In the genomic region with DNA sequence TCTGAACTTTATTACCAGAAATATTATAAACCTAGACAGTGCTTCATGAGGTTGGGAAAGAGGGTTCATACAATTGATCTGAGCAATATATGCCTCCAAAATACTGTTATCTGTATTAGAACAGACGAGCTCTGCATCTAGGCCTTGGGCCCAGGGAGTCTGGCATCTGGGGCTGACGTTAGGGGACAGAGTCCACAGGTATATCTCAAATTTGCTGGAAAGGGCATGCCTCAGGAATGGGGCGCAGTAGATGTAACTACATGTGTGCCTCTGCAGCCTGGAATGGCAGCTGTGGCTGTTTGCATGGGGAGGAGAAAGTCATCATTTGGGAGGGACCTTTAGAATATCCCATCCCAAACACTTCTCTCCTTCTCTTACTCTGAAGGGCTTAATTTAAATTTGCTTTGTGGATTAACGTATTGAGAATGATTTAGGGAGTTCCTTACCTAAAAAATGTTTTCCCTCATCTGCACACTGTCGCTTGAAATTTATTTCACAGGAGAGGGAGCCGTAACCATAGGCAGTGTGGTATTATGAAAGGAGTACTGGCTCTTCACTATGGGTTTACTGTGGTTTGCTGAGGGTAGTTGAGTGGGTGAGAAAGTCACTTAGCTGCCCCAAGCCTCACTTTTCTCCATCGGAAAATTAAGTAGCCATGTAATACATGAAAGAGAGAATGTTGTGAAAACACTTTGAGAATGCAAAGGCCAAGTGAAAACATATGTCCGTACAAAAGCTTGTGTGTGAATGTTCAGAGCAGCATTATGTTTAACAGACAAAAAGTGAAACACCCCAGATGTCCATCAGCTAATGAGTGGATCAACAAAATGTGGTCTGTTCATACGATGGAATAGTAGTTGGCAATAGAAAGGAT, we compare ENCODE assay signal across 10 cellular contexts. TPM values are rescaled to one million over a fixed set of nuclear protein-coding genes. Genes with fewer than 3 reads are reported as not detected.
DNase-seq lines count a peak whose midpoint lies in the region; ATAC-seq, FAIRE-seq and TF ChIP-seq lines count a peak whose summit lies in the region.
"Had no signal": no experiment of that assay in that cellular context is flagged by ENCODE, and none has a peak within 500 bp of the region (broad histone marks: within the 10 kb centered on the region; RNA-seq: fewer than 3 reads in every experiment).

No MANE protein-coding gene starts in this region.

- peak; percentile 4 for FAIRE-seq in HepG2 (lab: Jason Lieb, UNC)

- H3K4me1 ChIP-seq in adipocyte (ENCODE audit: control insufficient read depth, insufficient read depth, low read length) (peaks cover 21% of the 10 kb centered on the region), HepG2 (ENCODE audit: insufficient read depth, low read length) (peaks cover 88% of the 10 kb centered on the region), breast epithelium (peaks cover 0 to 5% of the 10 kb centered on the region in 2 donors)

- peaks cover 53% of the 10 kb centered on the region for H4K20me1 ChIP-seq in HepG2 (ENCODE audit: insufficient read depth, low read length)

- no peaks in the 10 kb centered on the region for H3K27me3 Mint-ChIP-seq in activated T-cell treated with anti-CD3 and anti-CD28 coated beads, Interleukin-2, amount 50 U/mL, for 24 hours
- no peaks in the 10 kb centered on the region for H3K27me3 Mint-ChIP-seq in stimulated activated naive B cell treated with anti-CD40 and anti-IgM and Interleukin-4, amounts not matched to agents 10 μg/mL and 1 μg/mL and 100 μg/mL, for 72 hours

- H3K4me3 ChIP-seq in adipocyte (ENCODE audit: low read length): no peak overlapping the region
- no peak overlapping the region for H3K4me3 ChIP-seq in HepG2 (replicated peaks in 1 of 3; ENCODE audit: insufficient read depth in 1 of 3, low read depth in 2 of 3, low read length in 3 of 3)
- no peak overlapping the region for H3K4me3 ChIP-seq in breast epithelium

- DNase-seq in activated T-cell treated with anti-CD3 and anti-CD28 coated beads, Interleukin-2, amount 50 U/mL, for 24 hours: no peak
- DNase-seq in activated T-cell treated with anti-CD3 and anti-CD28 coated beads, Interleukin-2, amount 50 U/mL, for 1 hour: no peak
- DNase-seq in adipocyte (ENCODE audit: low read depth): peak; percentile 78
- DNase-seq in HepG2 (ENCODE audit: low spot score): no peak
- DNase-seq in stimulated activated naive B cell treated with anti-CD40 and anti-IgM and Interleukin-4, amounts not matched to agents 10 μg/mL and 1 μg/mL and 100 μg/mL, for 72 hours: no peak
- DNase-seq in breast epithelium (ENCODE audit: low spot score in 2 of 2): no peak
- no peak for DNase-seq in GM20000 (ENCODE audit: low spot score)
- DNase-seq: anterior cingulate cortex, NCI-H2081 had no signal

- H3K9me3 Mint-ChIP-seq in activated T-cell treated with anti-CD3 and anti-CD28 coated beads, Interleukin-2, amount 50 U/mL, for 24 hours: no peaks in the 10 kb centered on the region
- H3K9me3 Mint-ChIP-seq in stimulated activated naive B cell treated with anti-CD40 and anti-IgM and Interleukin-4, amounts not matched to agents 10 μg/mL and 1 μg/mL and 100 μg/mL, for 72 hours: no peaks in the 10 kb centered on the region

- H3K27me3 ChIP-seq in adipocyte (replicated peaks; ENCODE audit: control insufficient read depth, insufficient read depth, low read length): no peaks in the 10 kb centered on the region
- no peaks in the 10 kb centered on the region; a peak in 1 of 5 replicates for H3K27me3 ChIP-seq in HepG2 (ENCODE audit: control insufficient read depth in 1 of 2, insufficient read depth in 2 of 2, low read length in 2 of 2)
- H3K27me3 ChIP-seq in breast epithelium: no peaks in the 10 kb centered on the region

- H3K79me2 ChIP-seq in HepG2 (ENCODE audit: insufficient read depth, low read length): peaks cover 92% of the 10 kb centered on the region

- TF ChIP-seq POLR2A in HepG2 (IDR thresholded peaks at IDR 0.05; ENCODE audit: insufficient read depth in 1 of 2, low read depth in 2 of 2, low read length in 2 of 2): no peak
- no peak for TF ChIP-seq POLR2A in breast epithelium (IDR thresholded peaks at IDR 0.05)

- H3K9ac ChIP-seq in adipocyte (ENCODE audit: low read length) (no peak overlapping the region), HepG2 (ENCODE audit: insufficient read depth, low read depth, low read length) (no peak overlapping the region)

- ATAC-seq in HepG2 (peak; percentile 43), GM18861 (IDR thresholded peaks at IDR 0.05; ENCODE audit: unreplicated experiment) (no peak)
- ATAC-seq in stimulated activated naive B cell treated with anti-CD40 and anti-IgM and Interleukin-4, amounts not matched to agents 10 μg/mL and 1 μg/mL and 100 μg/mL, for 72 hours (replicated peaks): no peak

- peaks cover 84% of the 10 kb centered on the region for H3K4me1 Mint-ChIP-seq in activated T-cell treated with anti-CD3 and anti-CD28 coated beads, Interleukin-2, amount 50 U/mL, for 24 hours (ENCODE audit: low read depth)
- peaks cover 47 to 95% of the 10 kb centered on the region in 2 donors for H3K4me1 Mint-ChIP-seq in stimulated activated naive B cell treated with anti-CD40 and anti-IgM and Interleukin-4, amounts not matched to agents 10 μg/mL and 1 μg/mL and 100 μg/mL, for 72 hours

- peak overlapping the region; percentile 66 for H3K27ac Mint-ChIP-seq in activated T-cell treated with anti-CD3 and anti-CD28 coated beads, Interleukin-2, amount 50 U/mL, for 24 hours
- H3K27ac Mint-ChIP-seq in stimulated activated naive B cell treated with anti-CD40 and anti-IgM and Interleukin-4, amounts not matched to agents 10 μg/mL and 1 μg/mL and 100 μg/mL, for 72 hours: no peak overlapping the region

- H3K4me2 ChIP-seq in HepG2 (ENCODE audit: low read depth, low read length): 0 out of 2 replicates have a peak overlapping the region, but pooled peaks have one; percentile 21

- TF ChIP-seq RAD21 in HepG2 (CRISPR knock-in tag; IDR thresholded peaks at IDR 0.05): no peak

- H3K4me3 Mint-ChIP-seq in activated T-cell treated with anti-CD3 and anti-CD28 coated beads, Interleukin-2, amount 50 U/mL, for 24 hours: no peak overlapping the region
- peak overlapping the region; percentile 33 to 39 for H3K4me3 Mint-ChIP-seq in stimulated activated naive B cell treated with anti-CD40 and anti-IgM and Interleukin-4, amounts not matched to agents 10 μg/mL and 1 μg/mL and 100 μg/mL, for 72 hours

- CTCF ChIA-PET in HepG2 (lab: Yijun Ruan, JAX; ENCODE audit: low intra/inter-chr PET ratio, low total read pairs): no interaction called here

- POLR2A ChIA-PET in HepG2 (lab: Yijun Ruan, JAX): no interaction called here

- TF ChIP-seq EP300 in HepG2 (IDR thresholded peaks at IDR 0.05; ENCODE audit: low read depth in 2 of 2, low read length in 2 of 2) (no peak), HepG2 (CRISPR knock-in tag; IDR thresholded peaks at IDR 0.05; ENCODE audit: borderline replicate concordance) (no peak)

- H3K27ac ChIP-seq in HepG2 (ENCODE audit: extremely low read length, insufficient read depth, low read length): no peak overlapping the region
- no peak overlapping the region for H3K27ac ChIP-seq in breast epithelium

- H2AFZ ChIP-seq in HepG2 (ENCODE audit: low read length): no peak overlapping the region

- in situ Hi-C loops in HepG2 (cut with HindIII; ENCODE audit: extremely low pct_ligation_motif_present, low pct_unique_long_range_greater_than_20kb): no loop called here

- BruUV-seq in HepG2 (replicated peaks; lab: Mats Ljungman, UMichigan): no TSS peak

- TF ChIP-seq CTCF in HepG2 (CRISPR knock-in tag; IDR thresholded peaks at IDR 0.05): no peak
- no peak for TF ChIP-seq CTCF in breast epithelium (IDR thresholded peaks at IDR 0.05)
- no peak for TF ChIP-seq CTCF in GM20000 (IDR thresholded peaks at IDR 0.05; ENCODE audit: extremely low read depth, missing control alignments)

- peaks cover 22% of the 10 kb centered on the region for H3K36me3 Mint-ChIP-seq in activated T-cell treated with anti-CD3 and anti-CD28 coated beads, Interleukin-2, amount 50 U/mL, for 24 hours (ENCODE audit: low read depth)
- peaks cover 5 to 21% of the 10 kb centered on the region in 2 donors for H3K36me3 Mint-ChIP-seq in stimulated activated naive B cell treated with anti-CD40 and anti-IgM and Interleukin-4, amounts not matched to agents 10 μg/mL and 1 μg/mL and 100 μg/mL, for 72 hours

- intact Hi-C loops in HepG2 (cut with micrococcal nuclease; ENCODE audit: unreplicated experiment) (no loop called here), breast epithelium (cut with DNase I; ENCODE audit: low total_unique reads) (no loop called here)

- H3K9me3 ChIP-seq in adipocyte (ENCODE audit: control insufficient read depth, low read length) (no peaks in the 10 kb centered on the region), HepG2 (ENCODE audit: low read length) (no peaks in the 10 kb centered on the region), breast epithelium (no peaks in the 10 kb centered on the region)

- peaks cover 13% of the 10 kb centered on the region for H3K36me3 ChIP-seq in adipocyte (ENCODE audit: control insufficient read depth, insufficient read depth, low read length, severe bottlenecking)
- H3K36me3 ChIP-seq in HepG2 (replicated peaks in 1 of 2; ENCODE audit: control insufficient read depth in 1 of 2, insufficient read depth in 2 of 2, low read length in 2 of 2): peaks cover 0 to 11% of the 10 kb centered on the region in 2 experiments; a peak in 2 of 5 replicates
- H3K36me3 ChIP-seq in breast epithelium: no peaks in the 10 kb centered on the region

- 60% methylated on average over 9 of the region's 9 CpGs for WGBS in HepG2 (ENCODE audit: low lambda C conversion rate)

RNA-seq across cellular contexts. Expression of a gene that starts 5.9 kb away (rescaled TPM):
- total RNA-seq in HepG2 (2016; rRNA removed; fragmentation: Illumina TruSeq; extraction: Trizol) (122 and 133 TPM in 2 replicates), breast epithelium (100 to 1,000 TPM; 161 to 193 (median 181) TPM)
- total RNA-seq in HepG2 (2016; cell fraction: cytosol; rRNA removed; fragmentation: Illumina TruSeq; extraction: Trizol; ENCODE audit: low read depth): 25.1 and 28.0 TPM in 2 replicates
- total RNA-seq in HepG2 (2016; cell fraction: insoluble cytoplasmic fraction; rRNA removed; fragmentation: Illumina TruSeq; extraction: Trizol): 104 and 117 TPM in 2 replicates
- 56.9 and 59.3 TPM in 2 replicates for total RNA-seq in HepG2 (2016; cell fraction: membrane; rRNA removed; fragmentation: Illumina TruSeq; extraction: Trizol)
- total RNA-seq in HepG2 (2016; cell fraction: nucleus; rRNA removed; fragmentation: Illumina TruSeq; extraction: Trizol): 109 and 119 TPM in 2 replicates
- polyA plus RNA-seq in HepG2 (2011; rRNA removed): 73.9 and 76.3 TPM in 2 replicates
- polyA plus RNA-seq in HepG2 (2011; cell fraction: cytosol; rRNA removed): 48.1 and 66.3 TPM in 2 replicates
- 210 and 221 TPM in 2 replicates for polyA plus RNA-seq in HepG2 (2011; cell fraction: nucleus; rRNA removed)
- 70.7 and 77.6 TPM in 2 replicates for polyA plus RNA-seq in HepG2 (2012)
- polyA plus RNA-seq in HepG2 (2016; cell fraction: cytosol; fragmentation: Illumina TruSeq; extraction: Trizol; ENCODE audit: low read depth): 11.6 and 13.4 TPM in 2 replicates
- polyA plus RNA-seq in HepG2 (2016; cell fraction: insoluble cytoplasmic fraction; fragmentation: Illumina TruSeq; extraction: Trizol; ENCODE audit: low read depth): 90.6 and 120 TPM in 2 replicates
- polyA plus RNA-seq in HepG2 (2016; cell fraction: membrane; fragmentation: Illumina TruSeq; extraction: Trizol; ENCODE audit: low read depth): 40.3 and 41.9 TPM in 2 replicates
- 163 and 167 TPM in 2 replicates for polyA plus RNA-seq in HepG2 (2016; cell fraction: nucleus; fragmentation: Illumina TruSeq; extraction: Trizol; ENCODE audit: insufficient read depth, low read depth)
- 28.2 and 90.0 TPM in 2 replicates for polyA minus RNA-seq in HepG2 (2011; rRNA and poly(A)+ RNA removed; ENCODE audit: low replicate concordance)
- polyA minus RNA-seq in HepG2 (2011; cell fraction: cytosol; rRNA and poly(A)+ RNA removed): 43.0 and 48.4 TPM in 2 replicates
- polyA minus RNA-seq in HepG2 (2011; cell fraction: nucleus; rRNA and poly(A)+ RNA removed): 99.5 and 109 TPM in 2 replicates

RNA-seq across cellular contexts. Expression of a gene that starts 56.6 kb away (rescaled TPM):
- 7.0 and 16.9 TPM in 2 replicates for total RNA-seq in HepG2 (2016; rRNA removed; fragmentation: Illumina TruSeq; extraction: Trizol)
- 8.3 and 8.9 TPM in 2 replicates for total RNA-seq in HepG2 (2016; cell fraction: cytosol; rRNA removed; fragmentation: Illumina TruSeq; extraction: Trizol; ENCODE audit: low read depth)
- 6.0 and 17.5 TPM in 2 replicates for total RNA-seq in HepG2 (2016; cell fraction: insoluble cytoplasmic fraction; rRNA removed; fragmentation: Illumina TruSeq; extraction: Trizol)
- 10.1 and 13.2 TPM in 2 replicates for total RNA-seq in HepG2 (2016; cell fraction: membrane; rRNA removed; fragmentation: Illumina TruSeq; extraction: Trizol)
- total RNA-seq in HepG2 (2016; cell fraction: nucleus; rRNA removed; fragmentation: Illumina TruSeq; extraction: Trizol): 24.2 and 26.2 TPM in 2 replicates
- 34.5 and 38.6 TPM in 2 replicates for polyA plus RNA-seq in HepG2 (2011; rRNA removed)
- 9.0 and 10.4 TPM in 2 replicates for polyA plus RNA-seq in HepG2 (2011; cell fraction: cytosol; rRNA removed)
- polyA plus RNA-seq in HepG2 (2011; cell fraction: nucleus; rRNA removed): 190 and 200 TPM in 2 replicates
- polyA plus RNA-seq in HepG2 (2012): 8.5 and 20.0 TPM in 2 replicates
- 8.6 and 9.1 TPM in 2 replicates for polyA plus RNA-seq in HepG2 (2016; cell fraction: cytosol; fragmentation: Illumina TruSeq; extraction: Trizol; ENCODE audit: low read depth)
- polyA plus RNA-seq in HepG2 (2016; cell fraction: insoluble cytoplasmic fraction; fragmentation: Illumina TruSeq; extraction: Trizol; ENCODE audit: low read depth): 8.9 and 10.1 TPM in 2 replicates
- polyA plus RNA-seq in HepG2 (2016; cell fraction: membrane; fragmentation: Illumina TruSeq; extraction: Trizol; ENCODE audit: low read depth): 12.6 and 15.4 TPM in 2 replicates
- 68.6 and 68.9 TPM in 2 replicates for polyA plus RNA-seq in HepG2 (2016; cell fraction: nucleus; fragmentation: Illumina TruSeq; extraction: Trizol; ENCODE audit: insufficient read depth, low read depth)
- polyA minus RNA-seq in HepG2 (2011; rRNA and poly(A)+ RNA removed; ENCODE audit: low replicate concordance): 33.1 and 43.4 TPM in 2 replicates
- 8.4 and 8.5 TPM in 2 replicates for polyA minus RNA-seq in HepG2 (2011; cell fraction: cytosol; rRNA and poly(A)+ RNA removed)
- 60.7 and 63.2 TPM in 2 replicates for polyA minus RNA-seq in HepG2 (2011; cell fraction: nucleus; rRNA and poly(A)+ RNA removed)
- total RNA-seq in breast epithelium: 10 to 100 TPM; 40.5 to 74.8 (median 59.3) TPM
